ENCODE assay signal across 1 cellular context in the genomic region with DNA sequence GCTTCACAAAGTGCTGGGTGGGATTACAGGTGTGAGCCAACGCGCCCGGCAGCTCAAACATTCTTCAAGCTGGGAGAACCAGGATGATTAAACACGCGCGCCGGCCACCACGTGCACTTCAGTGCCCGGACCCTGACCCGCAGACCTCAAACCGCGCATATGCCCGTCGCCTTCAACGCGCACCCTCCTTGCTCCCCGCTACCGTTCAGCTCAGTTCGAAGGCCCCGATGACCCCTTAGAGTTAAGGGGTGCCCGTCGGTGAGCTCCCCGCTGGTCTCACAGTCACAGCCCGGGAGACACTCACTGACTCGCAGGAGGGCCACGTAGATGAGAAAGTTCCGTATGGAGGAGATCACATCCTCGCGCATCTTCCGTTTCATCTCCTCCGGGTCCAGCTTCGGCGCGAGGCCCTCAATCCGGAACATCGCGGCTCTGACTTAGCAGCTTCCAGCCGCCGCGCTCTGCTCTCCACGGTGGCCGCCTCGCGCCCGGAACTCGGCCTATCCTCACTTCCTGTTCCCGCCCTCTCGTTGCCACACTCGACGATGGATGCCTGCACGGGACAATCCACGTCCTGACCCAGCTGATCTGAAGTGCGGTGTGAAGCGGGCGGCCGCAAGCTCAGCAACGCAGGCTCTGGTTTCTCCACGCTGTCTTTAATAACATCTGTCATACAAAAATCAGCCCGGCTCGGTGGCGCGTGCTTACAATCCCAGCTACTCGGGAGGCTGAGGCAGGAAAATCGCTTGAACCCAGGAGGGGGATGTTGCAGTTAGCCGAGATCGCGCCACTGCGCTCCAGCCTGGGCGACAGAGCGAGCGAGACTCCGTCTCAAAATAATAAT.
TF ChIP-seq lines count a peak whose summit lies in the region.

A gene (minus strand): TSS at position 490 of the 844 bp plus-strand sequence. CDS start 65 bp downstream, at position 425.

TF ChIP-seq in HEK293, 187 proteins besides CTCF, POLR2A, EP300 and RAD21 (continued from another document and continues in another):
- TF ChIP-seq, protein P1, sequence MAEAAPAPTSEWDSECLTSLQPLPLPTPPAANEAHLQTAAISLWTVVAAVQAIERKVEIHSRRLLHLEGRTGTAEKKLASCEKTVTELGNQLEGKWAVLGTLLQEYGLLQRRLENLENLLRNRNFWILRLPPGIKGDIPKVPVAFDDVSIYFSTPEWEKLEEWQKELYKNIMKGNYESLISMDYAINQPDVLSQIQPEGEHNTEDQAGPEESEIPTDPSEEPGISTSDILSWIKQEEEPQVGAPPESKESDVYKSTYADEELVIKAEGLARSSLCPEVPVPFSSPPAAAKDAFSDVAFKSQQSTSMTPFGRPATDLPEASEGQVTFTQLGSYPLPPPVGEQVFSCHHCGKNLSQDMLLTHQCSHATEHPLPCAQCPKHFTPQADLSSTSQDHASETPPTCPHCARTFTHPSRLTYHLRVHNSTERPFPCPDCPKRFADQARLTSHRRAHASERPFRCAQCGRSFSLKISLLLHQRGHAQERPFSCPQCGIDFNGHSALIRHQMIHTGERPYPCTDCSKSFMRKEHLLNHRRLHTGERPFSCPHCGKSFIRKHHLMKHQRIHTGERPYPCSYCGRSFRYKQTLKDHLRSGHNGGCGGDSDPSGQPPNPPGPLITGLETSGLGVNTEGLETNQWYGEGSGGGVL (tag by site-specific recombination; IDR thresholded peaks at IDR 0.05), result no peak
- TF ChIP-seq ZNF155 (tag by site-specific recombination; IDR thresholded peaks at IDR 0.05) (no peak), ZNF311 (tag by site-specific recombination; IDR thresholded peaks at IDR 0.05; ENCODE audit: borderline replicate concordance) (no peak), ZNF335 (tag by site-specific recombination; conservative IDR thresholded peaks at IDR 0.05) (peak; percentile 80), ZNF837 (tag by site-specific recombination; IDR thresholded peaks at IDR 0.05) (no peak), ZSCAN16 (tag by site-specific recombination; IDR thresholded peaks at IDR 0.05) (no peak), SETDB1 (IDR thresholded peaks at IDR 0.05; ENCODE audit: insufficient read length, low read length) (no peak), ZNF354C (tag by site-specific recombination; IDR thresholded peaks at IDR 0.05; ENCODE audit: borderline replicate concordance, low read depth) (no peak), ZNF621 (tag by site-specific recombination; IDR thresholded peaks at IDR 0.05) (no peak), ZBTB21 (tag by site-specific recombination; IDR thresholded peaks at IDR 0.05) (no peak; the same call in 1 of the 2 replicates), ZNF184 (tag by site-specific recombination; IDR thresholded peaks at IDR 0.05) (no peak), ZBTB20 (tag by site-specific recombination; IDR thresholded peaks at IDR 0.05) (peak; percentile 87), ZNF138 (tag by site-specific recombination; IDR thresholded peaks at IDR 0.05; ENCODE audit: borderline replicate concordance) (no peak), FEZF1 (tag by site-specific recombination; IDR thresholded peaks at IDR 0.05) (no peak), ZNF501 (tag by site-specific recombination; IDR thresholded peaks at IDR 0.05) (peak; percentile 67; the same call in 1 of the 2 replicates), ZNF350 (tag by site-specific recombination; IDR thresholded peaks at IDR 0.05) (no peak), ZNF366 (tag by site-specific recombination; conservative IDR thresholded peaks at IDR 0.05) (no peak), ZNF394 (tag by site-specific recombination; IDR thresholded peaks at IDR 0.05; ENCODE audit: borderline replicate concordance) (no peak; the same call in 1 of the 2 replicates), ZNF132 (tag by site-specific recombination; IDR thresholded peaks at IDR 0.05; ENCODE audit: borderline replicate concordance) (no peak), ZNF558 (tag by site-specific recombination; IDR thresholded peaks at IDR 0.05) (no peak), ZBTB17 (tag by site-specific recombination; IDR thresholded peaks at IDR 0.05) (peak; percentile 96), ZNF239 (tag by site-specific recombination; IDR thresholded peaks at IDR 0.05) (no peak), ZNF561 (tag by site-specific recombination; IDR thresholded peaks at IDR 0.05; ENCODE audit: borderline replicate concordance) (peak; percentile 58; the same call in 1 of the 2 replicates), SCRT2 (tag by site-specific recombination; IDR thresholded peaks at IDR 0.05) (no peak; the same call in 1 of the 2 replicates), ZNF677 (tag by site-specific recombination; IDR thresholded peaks at IDR 0.05) (no peak), ZNF658 (tag by site-specific recombination; IDR thresholded peaks at IDR 0.05) (no peak), ZNF560 (tag by site-specific recombination; IDR thresholded peaks at IDR 0.05; ENCODE audit: borderline replicate concordance) (no peak), ZNF146 (tag by site-specific recombination; IDR thresholded peaks at IDR 0.05) (peak; percentile 3; the same call in 1 of the 2 replicates), ZNF629 (tag by site-specific recombination; IDR thresholded peaks at IDR 0.05) (peak; percentile 61; the same call in 1 of the 2 replicates), ZNF660 (tag by site-specific recombination; IDR thresholded peaks at IDR 0.05) (0 out of 2 replicates have a peak, but pooled peaks have one; percentile 12), ZNF169 (tag by site-specific recombination; IDR thresholded peaks at IDR 0.05) (no peak), YY1 (tag by site-specific recombination; IDR thresholded peaks at IDR 0.05) (peak; percentile 10; the same call in 1 of the 2 replicates), ZNF423 (tag by site-specific recombination; IDR thresholded peaks at IDR 0.05) (no peak), BCL11B (tag by site-specific recombination; IDR thresholded peaks at IDR 0.05; ENCODE audit: low read depth) (no peak), ZNF140 (tag by site-specific recombination; IDR thresholded peaks at IDR 0.05) (no peak), ZNF292 (tag by site-specific recombination; IDR thresholded peaks at IDR 0.05; ENCODE audit: borderline replicate concordance, low read depth) (no peak), ZNF112 (tag by site-specific recombination; IDR thresholded peaks at IDR 0.05) (no peak), ZNF211 (tag by site-specific recombination; IDR thresholded peaks at IDR 0.05; ENCODE audit: low read depth) (no peak), TCF7L2 (IDR thresholded peaks at IDR 0.05; ENCODE audit: borderline replicate concordance, low read depth, low read length) (no peak), ZNF223 (tag by site-specific recombination; IDR thresholded peaks at IDR 0.05) (no peak), ZNF548 (tag by site-specific recombination; IDR thresholded peaks at IDR 0.05) (no peak)
- TF ChIP-seq, protein P2, sequence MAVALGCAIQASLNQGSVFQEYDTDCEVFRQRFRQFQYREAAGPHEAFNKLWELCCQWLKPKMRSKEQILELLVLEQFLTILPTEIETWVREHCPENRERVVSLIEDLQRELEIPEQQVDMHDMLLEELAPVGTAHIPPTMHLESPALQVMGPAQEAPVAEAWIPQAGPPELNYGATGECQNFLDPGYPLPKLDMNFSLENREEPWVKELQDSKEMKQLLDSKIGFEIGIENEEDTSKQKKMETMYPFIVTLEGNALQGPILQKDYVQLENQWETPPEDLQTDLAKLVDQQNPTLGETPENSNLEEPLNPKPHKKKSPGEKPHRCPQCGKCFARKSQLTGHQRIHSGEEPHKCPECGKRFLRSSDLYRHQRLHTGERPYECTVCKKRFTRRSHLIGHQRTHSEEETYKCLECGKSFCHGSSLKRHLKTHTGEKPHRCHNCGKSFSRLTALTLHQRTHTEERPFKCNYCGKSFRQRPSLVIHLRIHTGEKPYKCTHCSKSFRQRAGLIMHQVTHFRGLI (tag by site-specific recombination; IDR thresholded peaks at IDR 0.05), result no peak
- TF ChIP-seq, protein P3, sequence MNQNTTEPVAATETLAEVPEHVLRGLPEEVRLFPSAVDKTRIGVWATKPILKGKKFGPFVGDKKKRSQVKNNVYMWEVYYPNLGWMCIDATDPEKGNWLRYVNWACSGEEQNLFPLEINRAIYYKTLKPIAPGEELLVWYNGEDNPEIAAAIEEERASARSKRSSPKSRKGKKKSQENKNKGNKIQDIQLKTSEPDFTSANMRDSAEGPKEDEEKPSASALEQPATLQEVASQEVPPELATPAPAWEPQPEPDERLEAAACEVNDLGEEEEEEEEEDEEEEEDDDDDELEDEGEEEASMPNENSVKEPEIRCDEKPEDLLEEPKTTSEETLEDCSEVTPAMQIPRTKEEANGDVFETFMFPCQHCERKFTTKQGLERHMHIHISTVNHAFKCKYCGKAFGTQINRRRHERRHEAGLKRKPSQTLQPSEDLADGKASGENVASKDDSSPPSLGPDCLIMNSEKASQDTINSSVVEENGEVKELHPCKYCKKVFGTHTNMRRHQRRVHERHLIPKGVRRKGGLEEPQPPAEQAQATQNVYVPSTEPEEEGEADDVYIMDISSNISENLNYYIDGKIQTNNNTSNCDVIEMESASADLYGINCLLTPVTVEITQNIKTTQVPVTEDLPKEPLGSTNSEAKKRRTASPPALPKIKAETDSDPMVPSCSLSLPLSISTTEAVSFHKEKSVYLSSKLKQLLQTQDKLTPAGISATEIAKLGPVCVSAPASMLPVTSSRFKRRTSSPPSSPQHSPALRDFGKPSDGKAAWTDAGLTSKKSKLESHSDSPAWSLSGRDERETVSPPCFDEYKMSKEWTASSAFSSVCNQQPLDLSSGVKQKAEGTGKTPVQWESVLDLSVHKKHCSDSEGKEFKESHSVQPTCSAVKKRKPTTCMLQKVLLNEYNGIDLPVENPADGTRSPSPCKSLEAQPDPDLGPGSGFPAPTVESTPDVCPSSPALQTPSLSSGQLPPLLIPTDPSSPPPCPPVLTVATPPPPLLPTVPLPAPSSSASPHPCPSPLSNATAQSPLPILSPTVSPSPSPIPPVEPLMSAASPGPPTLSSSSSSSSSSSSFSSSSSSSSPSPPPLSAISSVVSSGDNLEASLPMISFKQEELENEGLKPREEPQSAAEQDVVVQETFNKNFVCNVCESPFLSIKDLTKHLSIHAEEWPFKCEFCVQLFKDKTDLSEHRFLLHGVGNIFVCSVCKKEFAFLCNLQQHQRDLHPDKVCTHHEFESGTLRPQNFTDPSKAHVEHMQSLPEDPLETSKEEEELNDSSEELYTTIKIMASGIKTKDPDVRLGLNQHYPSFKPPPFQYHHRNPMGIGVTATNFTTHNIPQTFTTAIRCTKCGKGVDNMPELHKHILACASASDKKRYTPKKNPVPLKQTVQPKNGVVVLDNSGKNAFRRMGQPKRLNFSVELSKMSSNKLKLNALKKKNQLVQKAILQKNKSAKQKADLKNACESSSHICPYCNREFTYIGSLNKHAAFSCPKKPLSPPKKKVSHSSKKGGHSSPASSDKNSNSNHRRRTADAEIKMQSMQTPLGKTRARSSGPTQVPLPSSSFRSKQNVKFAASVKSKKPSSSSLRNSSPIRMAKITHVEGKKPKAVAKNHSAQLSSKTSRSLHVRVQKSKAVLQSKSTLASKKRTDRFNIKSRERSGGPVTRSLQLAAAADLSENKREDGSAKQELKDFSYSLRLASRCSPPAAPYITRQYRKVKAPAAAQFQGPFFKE (tag by site-specific recombination; IDR thresholded peaks at IDR 0.05; ENCODE audit: borderline replicate concordance), result no peak
- TF ChIP-seq, protein P4, sequence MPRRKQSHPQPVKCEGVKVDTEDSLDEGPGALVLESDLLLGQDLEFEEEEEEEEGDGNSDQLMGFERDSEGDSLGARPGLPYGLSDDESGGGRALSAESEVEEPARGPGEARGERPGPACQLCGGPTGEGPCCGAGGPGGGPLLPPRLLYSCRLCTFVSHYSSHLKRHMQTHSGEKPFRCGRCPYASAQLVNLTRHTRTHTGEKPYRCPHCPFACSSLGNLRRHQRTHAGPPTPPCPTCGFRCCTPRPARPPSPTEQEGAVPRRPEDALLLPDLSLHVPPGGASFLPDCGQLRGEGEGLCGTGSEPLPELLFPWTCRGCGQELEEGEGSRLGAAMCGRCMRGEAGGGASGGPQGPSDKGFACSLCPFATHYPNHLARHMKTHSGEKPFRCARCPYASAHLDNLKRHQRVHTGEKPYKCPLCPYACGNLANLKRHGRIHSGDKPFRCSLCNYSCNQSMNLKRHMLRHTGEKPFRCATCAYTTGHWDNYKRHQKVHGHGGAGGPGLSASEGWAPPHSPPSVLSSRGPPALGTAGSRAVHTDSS (tag by site-specific recombination; IDR thresholded peaks at IDR 0.05), result no peak
- TF ChIP-seq, protein P5, sequence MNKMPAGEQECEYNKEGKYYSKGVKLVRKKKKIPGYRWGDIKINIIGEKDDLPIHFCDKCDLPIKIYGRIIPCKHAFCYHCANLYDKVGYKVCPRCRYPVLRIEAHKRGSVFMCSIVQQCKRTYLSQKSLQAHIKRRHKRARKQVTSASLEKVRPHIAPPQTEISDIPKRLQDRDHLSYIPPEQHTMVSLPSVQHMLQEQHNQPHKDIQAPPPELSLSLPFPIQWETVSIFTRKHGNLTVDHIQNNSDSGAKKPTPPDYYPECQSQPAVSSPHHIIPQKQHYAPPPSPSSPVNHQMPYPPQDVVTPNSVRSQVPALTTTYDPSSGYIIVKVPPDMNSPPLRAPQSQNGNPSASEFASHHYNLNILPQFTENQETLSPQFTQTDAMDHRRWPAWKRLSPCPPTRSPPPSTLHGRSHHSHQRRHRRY (tag by site-specific recombination; IDR thresholded peaks at IDR 0.05), result no peak
- TF ChIP-seq, protein P6, sequence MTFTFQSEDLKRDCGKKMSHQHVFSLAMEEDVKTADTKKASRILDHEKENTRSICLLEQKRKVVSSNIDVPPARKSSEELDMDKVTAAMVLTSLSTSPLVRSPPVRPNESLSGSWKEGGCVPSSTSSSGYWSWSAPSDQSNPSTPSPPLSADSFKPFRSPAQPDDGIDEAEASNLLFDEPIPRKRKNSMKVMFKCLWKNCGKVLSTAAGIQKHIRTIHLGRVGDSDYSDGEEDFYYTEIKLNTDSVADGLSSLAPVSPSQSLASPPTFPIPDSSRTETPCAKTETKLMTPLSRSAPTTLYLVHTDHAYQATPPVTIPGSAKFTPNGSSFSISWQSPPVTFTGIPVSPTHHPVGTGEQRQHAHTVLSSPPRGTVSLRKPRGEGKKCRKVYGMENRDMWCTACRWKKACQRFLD (tag by site-specific recombination; IDR thresholded peaks at IDR 0.05), result no peak
- TF ChIP-seq, protein P7, sequence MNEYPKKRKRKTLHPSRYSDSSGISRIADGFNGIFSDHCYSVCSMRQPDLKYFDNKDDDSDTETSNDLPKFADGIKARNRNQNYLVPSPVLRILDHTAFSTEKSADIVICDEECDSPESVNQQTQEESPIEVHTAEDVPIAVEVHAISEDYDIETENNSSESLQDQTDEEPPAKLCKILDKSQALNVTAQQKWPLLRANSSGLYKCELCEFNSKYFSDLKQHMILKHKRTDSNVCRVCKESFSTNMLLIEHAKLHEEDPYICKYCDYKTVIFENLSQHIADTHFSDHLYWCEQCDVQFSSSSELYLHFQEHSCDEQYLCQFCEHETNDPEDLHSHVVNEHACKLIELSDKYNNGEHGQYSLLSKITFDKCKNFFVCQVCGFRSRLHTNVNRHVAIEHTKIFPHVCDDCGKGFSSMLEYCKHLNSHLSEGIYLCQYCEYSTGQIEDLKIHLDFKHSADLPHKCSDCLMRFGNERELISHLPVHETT (tag by site-specific recombination; IDR thresholded peaks at IDR 0.05), result peak; percentile 33; the same call in 1 of the 2 replicates
- TF ChIP-seq, protein P8, sequence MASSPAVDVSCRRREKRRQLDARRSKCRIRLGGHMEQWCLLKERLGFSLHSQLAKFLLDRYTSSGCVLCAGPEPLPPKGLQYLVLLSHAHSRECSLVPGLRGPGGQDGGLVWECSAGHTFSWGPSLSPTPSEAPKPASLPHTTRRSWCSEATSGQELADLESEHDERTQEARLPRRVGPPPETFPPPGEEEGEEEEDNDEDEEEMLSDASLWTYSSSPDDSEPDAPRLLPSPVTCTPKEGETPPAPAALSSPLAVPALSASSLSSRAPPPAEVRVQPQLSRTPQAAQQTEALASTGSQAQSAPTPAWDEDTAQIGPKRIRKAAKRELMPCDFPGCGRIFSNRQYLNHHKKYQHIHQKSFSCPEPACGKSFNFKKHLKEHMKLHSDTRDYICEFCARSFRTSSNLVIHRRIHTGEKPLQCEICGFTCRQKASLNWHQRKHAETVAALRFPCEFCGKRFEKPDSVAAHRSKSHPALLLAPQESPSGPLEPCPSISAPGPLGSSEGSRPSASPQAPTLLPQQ (tag by site-specific recombination; IDR thresholded peaks at IDR 0.05), result peak; percentile 61
